Comparison of ENCODE assay signal across 7 cellular contexts in genomic region chr16:23045025-23045424, GRCh38.
"Had no signal": no experiment of that assay in that cellular context is flagged by ENCODE, and none has a peak within 500 bp of the region (broad histone marks: within the 10 kb centered on the region; RNA-seq: fewer than 3 reads in every experiment).

No MANE protein-coding gene starts in this region.

- ATAC-seq: HepG2 had no signal

- H3K27ac ChIP-seq: HL-60, KMS-11 had no signal

- DNase-seq: IMR-90, KBM-7, KG1 had no signal

- H3K9ac ChIP-seq: KMS-11 had no signal

- H3K4me2 ChIP-seq: KMS-11 had no signal

- FAIRE-seq: HepG2, HTR-8/SVneo had no signal
